Comparison of ENCODE assay signal across 1 cellular context in the genomic region with DNA sequence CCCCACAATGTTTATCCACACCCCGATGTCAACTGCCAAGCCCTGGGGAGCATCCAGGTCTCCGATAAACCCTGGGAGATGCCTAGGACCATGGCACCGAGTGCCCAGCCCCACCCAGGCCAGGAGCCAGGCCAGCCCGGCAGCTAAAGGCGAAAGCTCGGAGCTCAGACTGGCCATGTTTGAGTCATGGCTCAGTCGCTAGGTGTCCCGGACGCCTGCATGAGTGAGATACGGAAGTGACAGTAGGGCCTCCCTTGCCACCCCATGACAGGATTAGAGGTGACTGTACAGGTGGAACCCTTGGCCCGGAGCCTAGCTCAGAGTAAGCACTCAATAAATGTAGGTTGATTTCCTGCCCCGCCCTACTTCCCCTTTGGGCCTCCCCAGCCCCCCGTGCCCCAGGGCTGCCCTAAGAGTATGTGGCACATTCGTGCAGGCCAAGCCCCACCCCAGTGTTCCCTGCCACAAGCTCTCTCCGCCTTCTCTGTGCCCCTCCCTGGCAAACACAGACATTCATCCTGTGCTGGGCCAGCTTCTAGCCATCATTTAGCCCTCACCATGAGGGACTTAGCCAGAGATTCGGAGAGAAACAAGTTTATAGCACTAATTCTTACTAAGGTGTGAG.
TF ChIP-seq lines count a peak whose summit lies in the region.

No MANE protein-coding gene starts in this region.

TF ChIP-seq in GM23338, 12 proteins besides CTCF, POLR2A, EP300 and RAD21 (continued from another document):
- TF ChIP-seq, protein P1, sequence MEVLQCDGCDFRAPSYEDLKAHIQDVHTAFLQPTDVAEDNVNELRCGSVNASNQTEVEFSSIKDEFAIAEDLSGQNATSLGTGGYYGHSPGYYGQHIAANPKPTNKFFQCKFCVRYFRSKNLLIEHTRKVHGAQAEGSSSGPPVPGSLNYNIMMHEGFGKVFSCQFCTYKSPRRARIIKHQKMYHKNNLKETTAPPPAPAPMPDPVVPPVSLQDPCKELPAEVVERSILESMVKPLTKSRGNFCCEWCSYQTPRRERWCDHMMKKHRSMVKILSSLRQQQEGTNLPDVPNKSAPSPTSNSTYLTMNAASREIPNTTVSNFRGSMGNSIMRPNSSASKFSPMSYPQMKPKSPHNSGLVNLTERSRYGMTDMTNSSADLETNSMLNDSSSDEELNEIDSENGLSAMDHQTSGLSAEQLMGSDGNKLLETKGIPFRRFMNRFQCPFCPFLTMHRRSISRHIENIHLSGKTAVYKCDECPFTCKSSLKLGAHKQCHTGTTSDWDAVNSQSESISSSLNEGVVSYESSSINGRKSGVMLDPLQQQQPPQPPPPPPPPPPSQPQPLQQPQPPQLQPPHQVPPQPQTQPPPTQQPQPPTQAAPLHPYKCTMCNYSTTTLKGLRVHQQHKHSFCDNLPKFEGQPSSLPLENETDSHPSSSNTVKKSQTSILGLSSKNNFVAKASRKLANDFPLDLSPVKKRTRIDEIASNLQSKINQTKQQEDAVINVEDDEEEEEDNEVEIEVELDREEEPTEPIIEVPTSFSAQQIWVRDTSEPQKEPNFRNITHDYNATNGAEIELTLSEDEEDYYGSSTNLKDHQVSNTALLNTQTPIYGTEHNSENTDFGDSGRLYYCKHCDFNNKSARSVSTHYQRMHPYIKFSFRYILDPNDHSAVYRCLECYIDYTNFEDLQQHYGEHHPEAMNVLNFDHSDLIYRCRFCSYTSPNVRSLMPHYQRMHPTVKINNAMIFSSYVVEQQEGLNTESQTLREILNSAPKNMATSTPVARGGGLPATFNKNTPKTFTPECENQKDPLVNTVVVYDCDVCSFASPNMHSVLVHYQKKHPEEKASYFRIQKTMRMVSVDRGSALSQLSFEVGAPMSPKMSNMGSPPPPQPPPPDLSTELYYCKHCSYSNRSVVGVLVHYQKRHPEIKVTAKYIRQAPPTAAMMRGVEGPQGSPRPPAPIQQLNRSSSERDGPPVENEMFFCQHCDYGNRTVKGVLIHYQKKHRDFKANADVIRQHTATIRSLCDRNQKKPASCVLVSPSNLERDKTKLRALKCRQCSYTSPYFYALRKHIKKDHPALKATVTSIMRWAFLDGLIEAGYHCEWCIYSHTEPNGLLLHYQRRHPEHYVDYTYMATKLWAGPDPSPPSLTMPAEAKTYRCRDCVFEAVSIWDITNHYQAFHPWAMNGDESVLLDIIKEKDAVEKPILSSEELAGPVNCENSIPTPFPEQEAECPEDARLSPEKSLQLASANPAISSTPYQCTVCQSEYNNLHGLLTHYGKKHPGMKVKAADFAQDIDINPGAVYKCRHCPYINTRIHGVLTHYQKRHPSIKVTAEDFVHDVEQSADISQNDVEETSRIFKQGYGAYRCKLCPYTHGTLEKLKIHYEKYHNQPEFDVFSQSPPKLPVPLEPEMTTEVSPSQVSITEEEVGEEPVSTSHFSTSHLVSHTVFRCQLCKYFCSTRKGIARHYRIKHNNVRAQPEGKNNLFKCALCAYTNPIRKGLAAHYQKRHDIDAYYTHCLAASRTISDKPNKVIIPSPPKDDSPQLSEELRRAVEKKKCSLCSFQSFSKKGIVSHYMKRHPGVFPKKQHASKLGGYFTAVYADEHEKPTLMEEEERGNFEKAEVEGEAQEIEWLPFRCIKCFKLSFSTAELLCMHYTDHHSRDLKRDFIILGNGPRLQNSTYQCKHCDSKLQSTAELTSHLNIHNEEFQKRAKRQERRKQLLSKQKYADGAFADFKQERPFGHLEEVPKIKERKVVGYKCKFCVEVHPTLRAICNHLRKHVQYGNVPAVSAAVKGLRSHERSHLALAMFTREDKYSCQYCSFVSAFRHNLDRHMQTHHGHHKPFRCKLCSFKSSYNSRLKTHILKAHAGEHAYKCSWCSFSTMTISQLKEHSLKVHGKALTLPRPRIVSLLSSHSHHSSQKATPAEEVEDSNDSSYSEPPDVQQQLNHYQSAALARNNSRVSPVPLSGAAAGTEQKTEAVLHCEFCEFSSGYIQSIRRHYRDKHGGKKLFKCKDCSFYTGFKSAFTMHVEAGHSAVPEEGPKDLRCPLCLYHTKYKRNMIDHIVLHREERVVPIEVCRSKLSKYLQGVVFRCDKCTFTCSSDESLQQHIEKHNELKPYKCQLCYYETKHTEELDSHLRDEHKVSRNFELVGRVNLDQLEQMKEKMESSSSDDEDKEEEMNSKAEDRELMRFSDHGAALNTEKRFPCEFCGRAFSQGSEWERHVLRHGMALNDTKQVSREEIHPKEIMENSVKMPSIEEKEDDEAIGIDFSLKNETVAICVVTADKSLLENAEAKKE (CRISPR knock-in tag; IDR thresholded peaks at IDR 0.05): no peak
- TF ChIP-seq ZNF114 (CRISPR knock-in tag; IDR thresholded peaks at IDR 0.05) (no peak), POLR2AphosphoS5 (IDR thresholded peaks at IDR 0.05; ENCODE audit: low read depth) (no peak), CREB1 (CRISPR knock-in tag; IDR thresholded peaks at IDR 0.05; ENCODE audit: low read depth) (no peak)
TF ChIP-seq in GM23338: peak in this region for 0.
